ENCODE assay signal across 8 cellular contexts in genomic region chr6:5471044-5471443, GRCh38.
A peak's percentile ranks its signal among the peaks of the same experiment; 100 is the strongest.
DNase-seq lines count a peak whose midpoint lies in the region; ATAC-seq lines count a peak whose summit lies in the region.

No MANE protein-coding gene starts in this region.

- no peaks in the 10 kb centered on the region for H3K27me3 ChIP-seq in mesendoderm (ENCODE audit: insufficient read depth, low read length, poor library complexity)

- no peaks in the 10 kb centered on the region for H3K36me3 Mint-ChIP-seq in effector memory CD8-positive, alpha-beta T cell (ENCODE audit: insufficient read depth)

- no peaks in the 10 kb centered on the region for H3K9me3 Mint-ChIP-seq in effector memory CD8-positive, alpha-beta T cell

- peak; percentile 68 for ATAC-seq in HG03460 (IDR thresholded peaks at IDR 0.05; ENCODE audit: unreplicated experiment)
- peak; percentile 84 for ATAC-seq in effector memory CD8-positive, alpha-beta T cell (replicated peaks)

- no peak overlapping the region for H2BK120ac ChIP-seq in mesendoderm (ENCODE audit: low read depth, low read length)

- peak; percentile 12 for DNase-seq in NK-92 treated with Interleukin-12 subunit alpha and Interleukin-12 subunit beta, amount 100 ng/mL, for 24 hours (lab: John Stamatoyannopoulos, UW)
- DNase-seq in NK-92 (lab: John Stamatoyannopoulos, UW; ENCODE audit: unreplicated experiment), result no peak
- peak; percentile 91 for DNase-seq in NCI-H748 treated with DMSO at 0.1 percent for 48 hours (lab: John Stamatoyannopoulos, UW)
- DNase-seq in activated CD8-positive, alpha-beta memory T cell treated with anti-CD3 and anti-CD28 coated beads for 1 hour (ENCODE audit: extremely low read depth in 1 of 2, low read depth in 1 of 2), result peak; percentile 20 to 33
- peak; percentile 47 to 54 (median 53) for DNase-seq in effector memory CD8-positive, alpha-beta T cell
- DNase-seq in mesendoderm, result peak; percentile 65
- peak; percentile 12 to 29 for DNase-seq in stimulated activated CD8-positive, alpha-beta memory T cell treated with anti-CD3 and anti-CD28 coated beads, Interleukin-4, amount 100 ng/mL, for 4 hours (ENCODE audit: low read depth in 2 of 2, low spot score in 1 of 2)

- H3K36me3 ChIP-seq in mesendoderm (ENCODE audit: control insufficient read depth, insufficient read depth, low read length), result no peaks in the 10 kb centered on the region

- no peak overlapping the region for H3K56ac ChIP-seq in mesendoderm (ENCODE audit: low read length)

- H3K4me2 ChIP-seq in mesendoderm (ENCODE audit: low read length), result no peak overlapping the region

- no peak overlapping the region for H2BK15ac ChIP-seq in mesendoderm (replicated peaks; ENCODE audit: low read depth)

- no peak overlapping the region for H4K5ac ChIP-seq in mesendoderm (ENCODE audit: low read length)

- no peak overlapping the region for H3K4ac ChIP-seq in mesendoderm (ENCODE audit: low read depth, low read length)

- H4K8ac ChIP-seq in mesendoderm (ENCODE audit: low read depth, low read length), result no peak overlapping the region

- no peak overlapping the region for H3K9ac ChIP-seq in mesendoderm (ENCODE audit: low read length)

- H2BK5ac ChIP-seq in mesendoderm (ENCODE audit: low read length), result no peak overlapping the region

- no peak overlapping the region for H2AK5ac ChIP-seq in mesendoderm (ENCODE audit: low read length)

- no peak overlapping the region for H3K18ac ChIP-seq in mesendoderm (ENCODE audit: low read length)

- H3K27ac ChIP-seq in mesendoderm (ENCODE audit: low read depth, low read length), result no peak overlapping the region

- WGBS in mesendoderm (ENCODE audit: extremely low coverage, insufficient coverage, low lambda C conversion rate), result no CpG with 5 or more reads among the region's 8 CpGs

- H3K23ac ChIP-seq in mesendoderm (ENCODE audit: low read length), result no peak overlapping the region

- H3K4me1 Mint-ChIP-seq in effector memory CD8-positive, alpha-beta T cell (ENCODE audit: low read depth in 2 of 2), result peaks cover 2 to 5% of the 10 kb centered on the region in 2 donors

- peaks cover 5% of the 10 kb centered on the region for H3K4me1 ChIP-seq in mesendoderm (ENCODE audit: control insufficient read depth, low read depth, low read length)

- H3K27ac Mint-ChIP-seq in effector memory CD8-positive, alpha-beta T cell, result no peak overlapping the region

- no peak overlapping the region for H3K4me3 ChIP-seq in mesendoderm (ENCODE audit: low read length)

- H3K27me3 Mint-ChIP-seq in effector memory CD8-positive, alpha-beta T cell, result no peaks in the 10 kb centered on the region

- no peaks in the 10 kb centered on the region for H3K79me2 ChIP-seq in mesendoderm (ENCODE audit: control insufficient read depth, insufficient read depth, low read length)

- H3K4me3 Mint-ChIP-seq in effector memory CD8-positive, alpha-beta T cell, result no peak overlapping the region

- H3K79me1 ChIP-seq in mesendoderm (ENCODE audit: low read length), result no peaks in the 10 kb centered on the region
